11 cellular contexts compared by ENCODE assay signal in genomic region chr9:98488578-98489312, GRCh38.
DNase-seq lines count a peak whose midpoint lies in the region; TF ChIP-seq lines count a peak whose summit lies in the region.
"Had no signal": no experiment of that assay in that cellular context is flagged by ENCODE, and none has a peak within 500 bp of the region (broad histone marks: within the 10 kb centered on the region; RNA-seq: fewer than 3 reads in every experiment).

No MANE protein-coding gene starts in this region.

- H3K9ac ChIP-seq in MM.1S (ENCODE audit: low read length) = no peak overlapping the region

- TF ChIP-seq CTCF in BJ (IDR thresholded peaks at IDR 0.05; ENCODE audit: insufficient read depth, low read depth, low read length) (peak; percentile 9; the same call in 1 of the 2 replicates), cardiac fibroblast (IDR thresholded peaks at IDR 0.05; ENCODE audit: low read depth, low read length) (peak; percentile 21), MM.1S (IDR thresholded peaks at IDR 0.05; ENCODE audit: low read length) (no peak), nephron progenitor cell (IDR thresholded peaks at IDR 0.05) (no peak), WERI-Rb-1 (IDR thresholded peaks at IDR 0.05; ENCODE audit: low read depth, low read length) (no peak)

- CTCF ChIA-PET in BJ (lab: Yijun Ruan, JAX) = interaction anchor here (0.6 to 1.9 kb wide), 3 partner anchors 10 to 73 kb away, joined by 3 to 7 read pairs (median 6); no protein-coding TSS in a partner anchor

- H3K4me3 ChIP-seq in BJ (ENCODE audit: low read depth, low read length) (no peak overlapping the region), cardiac fibroblast (replicated peaks in 1 of 2; ENCODE audit: low read depth in 2 of 2, low read length in 2 of 2) (no peak overlapping the region), mesodermal cell (ENCODE audit: extremely low read depth, insufficient read depth, low read length, poor library complexity, severe bottlenecking) (no peak overlapping the region), MM.1S (ENCODE audit: low read length) (no peak overlapping the region), WERI-Rb-1 (ENCODE audit: low read depth, low read length) (no peak overlapping the region)
- H3K4me3 ChIP-seq: SK-N-MC had no signal

- peaks cover 5% of the 10 kb centered on the region for H3K4me1 Mint-ChIP-seq in nephron progenitor cell

- DNase-seq in BJ (ENCODE audit: low read depth) (peak; percentile 97), NCI-H226 (peak; percentile 96), cardiac fibroblast (ENCODE audit: low read depth in 2 of 2) (peak; percentile 87 to 93), MM.1S (no peak), nephron progenitor cell (no peak), WERI-Rb-1 (no peak), T-helper 9 cell (no peak)
- DNase-seq: NCI-H2081 treated with DMSO at 0.1 percent for 48 hours had no signal

- peaks cover 11% of the 10 kb centered on the region for H3K9me3 Mint-ChIP-seq in nephron progenitor cell

- H3K4me2 ChIP-seq in MM.1S (ENCODE audit: low read depth, low read length) = no peak overlapping the region

- WGBS in mesodermal cell (ENCODE audit: insufficient coverage in 2 of 2), 2 experiments = 47 to 51% methylated on average over 3 to 4 of the region's 8 CpGs

- no peaks in the 10 kb centered on the region for H3K9me2 ChIP-seq in MM.1S (replicated peaks; ENCODE audit: insufficient read depth, low read length)

- H3K27me3 ChIP-seq in BJ (ENCODE audit: control insufficient read depth, insufficient read depth, low read length) (no peaks in the 10 kb centered on the region), MM.1S (replicated peaks; ENCODE audit: insufficient read depth, low read length) (no peaks in the 10 kb centered on the region), WERI-Rb-1 (ENCODE audit: insufficient read depth, low read depth, severe bottlenecking) (no peaks in the 10 kb centered on the region)

- no peaks in the 10 kb centered on the region for H3K36me3 Mint-ChIP-seq in nephron progenitor cell (ENCODE audit: low read depth)

- H3K4me3 Mint-ChIP-seq in nephron progenitor cell = no peak overlapping the region
- H3K4me3 Mint-ChIP-seq: brain had no signal

- no peak overlapping the region for H3K27ac Mint-ChIP-seq in nephron progenitor cell
- H3K27ac Mint-ChIP-seq: brain had no signal

- H3K9me3 ChIP-seq in mesodermal cell (ENCODE audit: control insufficient read depth, low read length) = no peaks in the 10 kb centered on the region
- no peaks in the 10 kb centered on the region for H3K9me3 ChIP-seq in MM.1S (replicated peaks; ENCODE audit: insufficient read depth, low read length)
- peaks cover 3% of the 10 kb centered on the region for H3K9me3 ChIP-seq in WERI-Rb-1 (ENCODE audit: severe bottlenecking)

- peaks cover 7% of the 10 kb centered on the region; the same call in 1 of the 2 replicates for H3F3A ChIP-seq in MM.1S (ENCODE audit: insufficient read depth, low read length)

- no peak overlapping the region for H2AFZ ChIP-seq in MM.1S (ENCODE audit: low read length)

- H3K79me2 ChIP-seq in MM.1S (ENCODE audit: low read length) = no peaks in the 10 kb centered on the region

- H3K27me3 Mint-ChIP-seq in nephron progenitor cell (ENCODE audit: low read depth, poor library complexity) = peaks cover 13% of the 10 kb centered on the region
- H3K27me3 Mint-ChIP-seq: brain had no signal

- POLR2A ChIA-PET in BJ (lab: Charles Lee) = interaction anchor here (0.7 to 0.9 kb wide), 2 partner anchors 14 kb away, joined by 5 to 6 read pairs; no protein-coding TSS in a partner anchor

- H3K27ac ChIP-seq in mesodermal cell (ENCODE audit: low read depth, low read length, severe bottlenecking) (peak overlapping the region; percentile 72), MM.1S (ENCODE audit: low read length) (no peak overlapping the region), WERI-Rb-1 (no peak overlapping the region)
- H3K27ac ChIP-seq: SK-N-MC had no signal

- H3K4me1 ChIP-seq in mesodermal cell (ENCODE audit: control insufficient read depth, insufficient read depth, low read length, poor library complexity, severe bottlenecking) = peaks cover 40% of the 10 kb centered on the region
- H3K4me1 ChIP-seq in MM.1S (ENCODE audit: low read length) = peaks cover 15% of the 10 kb centered on the region

- H3K36me3 ChIP-seq in BJ (ENCODE audit: control insufficient read depth, insufficient read depth, low read length) (no peaks in the 10 kb centered on the region), mesodermal cell (ENCODE audit: control insufficient read depth, insufficient read depth, low read length) (no peaks in the 10 kb centered on the region), MM.1S (replicated peaks; ENCODE audit: insufficient read depth, low read length) (no peaks in the 10 kb centered on the region), WERI-Rb-1 (peaks cover 35% of the 10 kb centered on the region)

- no peaks in the 10 kb centered on the region for H4K20me1 ChIP-seq in MM.1S (ENCODE audit: insufficient read depth, low read length)

Comparison
In these comparisons a context has a peak if more than half of its experiments do, and no peak if none do; other contexts are left out.
1. DNase-seq: peak in BJ (single experiment), NCI-H226 (single experiment) and cardiac fibroblast (2 of 2); none in MM.1S (single experiment), nephron progenitor cell (single experiment), WERI-Rb-1 (single experiment) and T-helper 9 cell (single experiment).
2. CTCF ChIP-seq: peak in BJ (single experiment) and cardiac fibroblast (single experiment); none in MM.1S (single experiment), nephron progenitor cell (single experiment) and WERI-Rb-1 (single experiment).